Comparison of ENCODE assay signal across 29 cellular contexts in genomic region chr21:29661672-29662442, GRCh38.
"Had no signal": no experiment of that assay in that cellular context is flagged by ENCODE, and none has a peak within 500 bp of the region (broad histone marks: within the 10 kb centered on the region; RNA-seq: fewer than 3 reads in every experiment).

No MANE protein-coding gene starts in this region.

- DNase-seq: activated CD4-positive, alpha-beta memory T cell treated with anti-CD3 and anti-CD28 coated beads, Interleukin-2, amount 10 ng/mL, durations not matched to agents 7 days and 5 days; activated CD4-positive, alpha-beta T cell treated with anti-CD3 and anti-CD28 coated beads for 1 hour; activated CD4-positive, alpha-beta T cell treated with anti-CD3 and anti-CD28 coated beads for 4 hours; activated CD4-positive, alpha-beta T cell treated with anti-CD3 and anti-CD28 coated beads, Interleukin-2, amount 10 ng/mL, durations not matched to agents 7 days and 5 days; activated CD4-positive, alpha-beta T cell treated with anti-CD3 and anti-CD28 coated beads, Interleukin-2, amount 50 U/mL, for 4 hours; activated effector memory CD4-positive, alpha-beta T cell treated with Interleukin-2 at 50 U/mL for 16 hours; activated gamma-delta T cell treated with Interleukin-2 at 50 U/mL for 16 hours; activated naive CD4-positive, alpha-beta T cell treated with anti-CD3 and anti-CD28 coated beads, Interleukin-2, amount 50 U/mL, for 16 hours; activated naive CD4-positive, alpha-beta T cell treated with Interleukin-2 at 50 U/mL for 16 hours; activated T-cell treated with anti-CD3 and anti-CD28 coated beads, Interleukin-2, amount 50 U/mL, for 4 hours; amniotic stem cell; anterior cingulate cortex; brain microvascular endothelial cell; caudate nucleus; cortex of kidney; dermis blood vessel endothelial cell; effector CD4-positive, alpha-beta T cell; effector memory CD8-positive, alpha-beta T cell; erythroblast; foreskin keratinocyte; gastrocnemius medialis; glutamatergic neuron; heart left ventricle; T-helper 2 cell had no signal

- H3K9me3 ChIP-seq: esophagus muscularis mucosa, gastrocnemius medialis, heart left ventricle had no signal

- FAIRE-seq: astrocyte, colon had no signal

- H3K4me1 ChIP-seq: esophagus muscularis mucosa, gastrocnemius medialis had no signal

- H3K27ac ChIP-seq: brain microvascular endothelial cell, esophagus muscularis mucosa, foreskin keratinocyte, gastrocnemius medialis, heart left ventricle had no signal

- H3K4me3 ChIP-seq: esophagus muscularis mucosa, gastrocnemius medialis, heart left ventricle had no signal

- ATAC-seq: activated T-cell treated with anti-CD3 and anti-CD28 coated beads, Interleukin-2, amount 50 U/mL, for 4 hours; activated T-helper 17 cell treated with anti-CD3 and anti-CD28 coated beads, Interleukin-2, amount 50 U/mL, for 72 hours; effector memory CD8-positive, alpha-beta T cell; foreskin keratinocyte; gastrocnemius medialis; heart left ventricle; WTC11 had no signal

- H3K27me3 ChIP-seq: brain microvascular endothelial cell, esophagus muscularis mucosa, foreskin keratinocyte, gastrocnemius medialis, heart left ventricle had no signal

- H3K36me3 ChIP-seq: brain microvascular endothelial cell, esophagus muscularis mucosa, gastrocnemius medialis, heart left ventricle had no signal
